ENCODE assay signal across 15 cellular contexts in the genomic region with DNA sequence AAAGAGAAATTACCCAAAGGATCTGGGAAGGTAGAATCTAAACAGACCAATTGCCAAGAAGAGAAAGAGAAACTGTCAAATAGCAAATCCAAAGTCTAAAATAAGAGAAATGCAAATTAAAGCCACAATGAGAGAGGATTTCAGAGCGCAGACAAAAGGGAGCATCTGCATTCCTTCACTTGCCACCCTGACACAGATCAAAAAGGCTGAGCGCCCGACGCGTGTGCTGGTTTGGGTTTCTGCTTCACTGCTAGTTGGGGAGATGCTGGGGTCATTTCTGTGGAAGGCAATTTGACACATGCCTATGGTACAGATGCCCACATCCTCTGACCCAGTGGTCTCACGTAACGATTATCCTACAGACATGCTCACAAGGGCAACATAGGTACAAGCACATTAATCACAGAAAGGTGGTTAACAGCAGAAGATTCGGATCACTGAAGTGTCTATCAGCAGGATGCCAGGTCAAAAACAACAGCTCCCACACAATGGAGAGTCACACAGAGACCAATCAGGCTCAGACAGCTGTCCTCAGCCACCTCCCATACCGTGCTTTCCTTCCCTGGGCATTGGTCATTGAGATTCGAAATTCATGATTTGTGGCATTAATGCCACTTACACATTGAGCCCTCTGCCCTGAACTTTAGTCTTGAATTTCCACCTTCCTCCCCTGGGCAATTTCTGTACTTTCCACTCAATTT. TPM values are rescaled to one million over a fixed set of nuclear protein-coding genes. Genes with fewer than 3 reads are reported as not detected.
"Had no signal": no experiment of that assay in that cellular context is flagged by ENCODE, and none has a peak within 500 bp of the region (broad histone marks: within the 10 kb centered on the region; RNA-seq: fewer than 3 reads in every experiment).

No MANE protein-coding gene starts in this region.

- H3K36me3 ChIP-seq: heart left ventricle, left ventricle myocardium inferior, tibial artery, uterus had no signal

- H3K4me3 ChIP-seq: heart left ventricle, left ventricle myocardium inferior, tibial artery, uterus had no signal

- H3K27me3 ChIP-seq: uterus had no signal

- DNase-seq: activated CD4-positive, alpha-beta T cell treated with anti-CD3 and anti-CD28 coated beads for 36 hours; activated gamma-delta T cell; activated naive CD8-positive, alpha-beta T cell treated with anti-CD3 and anti-CD28 coated beads for 36 hours; activated T-cell treated with anti-CD3 and anti-CD28 coated beads, Interleukin-2, amount 50 U/mL, for 1 hour; foreskin melanocyte; heart left ventricle; left ventricle myocardium inferior; mesenchymal stem cell; stimulated activated CD4-positive, alpha-beta T cell treated with anti-CD3 and anti-CD28 coated beads, Interleukin-15, amount 100 ng/mL, for 24 hours; stimulated activated CD4-positive, alpha-beta T cell treated with anti-CD3 and anti-CD28 coated beads, Interleukin-4, amount 100 ng/mL, for 24 hours; T-cell; T1000 had no signal

- H3K4me1 ChIP-seq: tibial artery, uterus had no signal

- H3K9me3 ChIP-seq: heart left ventricle, left ventricle myocardium inferior, tibial artery, uterus had no signal

- H3K27ac ChIP-seq: heart left ventricle, left ventricle myocardium inferior, tibial artery, uterus had no signal

- ATAC-seq: activated CD4-positive, alpha-beta T cell treated with anti-CD3 and anti-CD28 coated beads for 36 hours; heart left ventricle; stimulated activated naive CD8-positive, alpha-beta T cell treated with anti-CD3 and anti-CD28 coated beads, Interleukin-15, amount 100 ng/mL, for 72 hours; T-cell had no signal

RNA-seq across cellular contexts. Expression of gene SHISAL1, which starts 55.7 kb away (rescaled TPM):
- total RNA-seq: activated CD4-positive, alpha-beta T cell treated with anti-CD3 and anti-CD28 coated beads for 36 hours; activated naive CD8-positive, alpha-beta T cell treated with anti-CD3 and anti-CD28 coated beads for 36 hours had no signal
